23 cellular contexts compared by ENCODE assay signal in the genomic region with DNA sequence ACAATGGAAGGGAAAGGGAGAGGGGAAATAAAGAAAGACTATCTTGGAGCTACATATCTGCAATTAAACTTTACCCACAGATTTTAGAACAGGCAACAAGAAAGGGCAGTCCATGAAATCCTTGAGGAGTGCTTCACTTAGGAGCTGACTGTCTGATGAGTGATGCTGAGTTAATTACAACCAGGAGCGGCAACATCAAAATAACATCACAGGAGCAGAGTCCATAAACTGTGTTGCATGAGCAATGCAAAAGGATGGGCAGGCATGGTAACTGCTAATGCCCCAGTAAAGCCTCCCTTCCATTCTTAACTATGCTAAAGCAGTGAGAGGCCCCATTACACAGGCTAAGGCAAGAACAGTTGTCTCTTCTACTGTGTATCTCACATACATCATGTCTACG.
"Had no signal": no experiment of that assay in that cellular context is flagged by ENCODE, and none has a peak within 500 bp of the region (broad histone marks: within the 10 kb centered on the region; RNA-seq: fewer than 3 reads in every experiment).

No MANE protein-coding gene starts in this region.

- DNase-seq: activated CD4-positive, alpha-beta memory T cell treated with anti-CD3 and anti-CD28 coated beads for 36 hours; activated CD4-positive, alpha-beta T cell treated with anti-CD3 and anti-CD28 coated beads, Interleukin-2, amount 10 ng/mL, durations not matched to agents 7 days and 5 days; activated CD4-positive, CD25-positive, alpha-beta regulatory T cell; activated CD8-positive, alpha-beta memory T cell treated with anti-CD3 and anti-CD28 coated beads for 24 hours; activated gamma-delta T cell; activated naive CD4-positive, alpha-beta T cell treated with anti-CD3 and anti-CD28 coated beads for 36 hours; activated T-cell treated with anti-CD3 and anti-CD28 coated beads, Interleukin-2, amount 50 U/mL, for 4 hours; KG1; MG63; NCI-H1105 treated with DMSO at 0.1 percent for 48 hours; NCI-H1436 treated with DMSO at 0.1 percent for 48 hours; NCI-H187; NCI-H2081 treated with DMSO at 0.1 percent for 48 hours; NCI-H226; NCI-H82; Peyer's patch; Right ventricle myocardium superior; SJCRH30; SK-N-SH; T-helper 1 cell had no signal

- H3K9me3 ChIP-seq: MG63, Peyer's patch, SJCRH30, SK-N-SH had no signal

- H3K27me3 ChIP-seq: brain microvascular endothelial cell, MG63, Peyer's patch, SJCRH30 had no signal

- H3K4me2 ChIP-seq: SK-N-SH had no signal

- H3K4me1 ChIP-seq: Peyer's patch, SJCRH30 had no signal

- H3K4me3 ChIP-seq: MG63, Peyer's patch, SJCRH30 had no signal

- H3K36me3 ChIP-seq: brain microvascular endothelial cell, MG63, Peyer's patch, SJCRH30 had no signal

- ATAC-seq: activated T-cell treated with anti-CD3 and anti-CD28 coated beads, Interleukin-2, amount 50 U/mL, for 4 hours had no signal

- H3K9me2 ChIP-seq: SK-N-SH had no signal

- H3K27ac ChIP-seq: brain microvascular endothelial cell, Peyer's patch, RWPE1, SJCRH30, VCaP had no signal

- H3K9ac ChIP-seq: SK-N-SH had no signal
